In the genomic region with DNA sequence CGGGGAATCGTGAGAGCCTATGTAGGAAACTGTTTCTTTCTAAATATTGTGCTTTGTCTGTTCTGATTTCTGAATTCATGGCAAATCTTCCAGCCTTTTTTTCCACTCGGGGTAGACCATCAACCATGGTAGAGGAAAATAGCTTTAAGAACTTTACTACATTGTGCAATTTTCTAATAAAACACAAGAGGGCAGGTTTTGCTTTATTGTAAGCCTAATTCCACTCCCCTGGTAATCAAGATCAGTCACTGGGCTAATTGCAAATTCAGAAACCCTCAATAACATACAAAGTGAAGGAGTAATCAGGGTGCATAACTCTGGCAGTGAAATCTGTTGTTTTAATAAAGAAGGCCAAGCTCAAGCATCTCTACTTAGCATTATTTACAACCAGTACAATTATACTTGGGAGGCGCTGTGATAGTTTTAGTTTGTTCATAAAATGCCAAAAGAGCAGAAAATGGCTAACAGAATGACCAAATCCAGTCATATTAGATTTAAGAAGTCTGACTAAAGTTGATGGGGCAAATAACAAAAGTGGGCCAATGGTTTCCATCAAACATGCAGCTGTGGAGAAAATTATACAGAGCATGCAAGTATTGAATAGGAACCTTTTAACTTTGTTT, we compare ENCODE assay signal across 9 cellular contexts. TPM values are rescaled to one million over a fixed set of nuclear protein-coding genes. Genes with fewer than 3 reads are reported as not detected.
DNase-seq lines count a peak whose midpoint lies in the region; ATAC-seq and TF ChIP-seq lines count a peak whose summit lies in the region.
"Had no signal": no experiment of that assay in that cellular context is flagged by ENCODE, and none has a peak within 500 bp of the region (broad histone marks: within the 10 kb centered on the region; RNA-seq: fewer than 3 reads in every experiment).

No MANE protein-coding gene starts in this region.

- H3K27ac ChIP-seq in HCT116 (ENCODE audit: low read depth, low read length) = no peak overlapping the region
- no peak overlapping the region for H3K27ac ChIP-seq in foreskin keratinocyte
- H3K27ac ChIP-seq in psoas muscle = no peak overlapping the region

- WGBS in psoas muscle, 3 donors = 47 to 49% (median 48%) methylated on average over 4 of the region's 4 CpGs

- H3K4me1 ChIP-seq in HCT116 (ENCODE audit: control insufficient read depth in 1 of 2, insufficient read depth in 2 of 2, low read length in 2 of 2) (no peaks in the 10 kb centered on the region), foreskin keratinocyte (no peaks in the 10 kb centered on the region), psoas muscle (no peaks in the 10 kb centered on the region)

- peak; percentile 38 to 67 (median 47); a peak in 5 of 6 replicates for TF ChIP-seq CTCF in HCT116 (IDR thresholded peaks at IDR 0.05 in 2 of 3, conservative IDR thresholded peaks at IDR 0.05 in 1 of 3; ENCODE audit: borderline replicate concordance in 1 of 3, insufficient read depth in 1 of 3, low read depth in 2 of 3, low read length in 2 of 3)
- peak; percentile 76 for TF ChIP-seq CTCF in foreskin keratinocyte (conservative IDR thresholded peaks at IDR 0.05)
- peak; percentile 54 for TF ChIP-seq CTCF in psoas muscle (IDR thresholded peaks at IDR 0.05)

- H3K9me2 ChIP-seq in HCT116 (ENCODE audit: insufficient read depth) = no peaks in the 10 kb centered on the region

- no peaks in the 10 kb centered on the region for H3K36me3 Mint-ChIP-seq in T-helper 17 cell (ENCODE audit: low read depth)

- H3K4me3 Mint-ChIP-seq in T-helper 17 cell = no peak overlapping the region
- H3K4me3 Mint-ChIP-seq: stimulated activated naive CD8-positive, alpha-beta T cell treated with anti-CD3 and anti-CD28 coated beads, Interleukin-15, Interleukin-2, amounts not matched to agents 100 ng/mL and 50 ng/mL, for 24 hours had no signal

- no peak overlapping the region for H3K4me3 ChIP-seq in HCT116 (replicated peaks in 1 of 2; ENCODE audit: low read depth in 1 of 2, low read length in 2 of 2)
- no peak overlapping the region for H3K4me3 ChIP-seq in psoas muscle

- H3K79me2 ChIP-seq in HCT116 (ENCODE audit: insufficient read depth, low read length) = no peaks in the 10 kb centered on the region

- ATAC-seq in HCT116 (peak; percentile 79), T-helper 17 cell (peak; percentile 74), foreskin keratinocyte (peak; percentile 78), psoas muscle (peak in 2 of 4 donors; percentile 49 to 80), HG02588 (IDR thresholded peaks at IDR 0.05; ENCODE audit: unreplicated experiment) (no peak)

- peak; percentile 75 for TF ChIP-seq RAD21 in HCT116 (IDR thresholded peaks at IDR 0.05; ENCODE audit: low read depth)

- H2AFZ ChIP-seq in HCT116 (ENCODE audit: low read depth, low read length, poor library complexity, severe bottlenecking) = peak overlapping the region; percentile 57

- H3K27me3 Mint-ChIP-seq in T-helper 17 cell = peaks cover 6% of the 10 kb centered on the region
- H3K27me3 Mint-ChIP-seq: stimulated activated naive CD8-positive, alpha-beta T cell treated with anti-CD3 and anti-CD28 coated beads, Interleukin-15, Interleukin-2, amounts not matched to agents 100 ng/mL and 50 ng/mL, for 24 hours had no signal

- TF ChIP-seq POLR2A in HCT116 (IDR thresholded peaks at IDR 0.05; ENCODE audit: borderline replicate concordance, extremely low read depth, insufficient read depth, insufficient read length) = no peak

- DNase-seq in DMS 273 (lab: John Stamatoyannopoulos, UW; ENCODE audit: unreplicated experiment) (peak; percentile 78), DMS 273 treated with DMSO at 0.1 percent for 48 hours (lab: John Stamatoyannopoulos, UW) (no peak), HCT116 (ENCODE audit: low read depth, low spot score) (peak; percentile 34), NCI-H146 (lab: John Stamatoyannopoulos, UW) (peak; percentile 82), T-helper 17 cell (no peak), foreskin keratinocyte (peak in 1 of 2 donors; percentile 39), psoas muscle (no peak)

- CTCF ChIA-PET in HCT116 (lab: Charles Lee) = interaction anchor here (1.0 to 7.7 kb wide), 6 partner anchors 19 to 194 kb away, joined by 3 to 110 read pairs (median 4); a partner anchor contains a TSS

- H3K9me3 ChIP-seq in HCT116 (ENCODE audit: control insufficient read depth in 1 of 2, insufficient read depth in 1 of 2, low read depth in 1 of 2, low read length in 2 of 2) = no peaks in the 10 kb centered on the region
- no peaks in the 10 kb centered on the region for H3K9me3 ChIP-seq in T-helper 17 cell (ENCODE audit: control insufficient read depth, low read length, poor library complexity, severe bottlenecking)
- H3K9me3 ChIP-seq in psoas muscle = no peaks in the 10 kb centered on the region

- POLR2A ChIA-PET in HCT116 (lab: Charles Lee) = no interaction called here

- BruUV-seq in HCT116 (replicated peaks; lab: Mats Ljungman, UMichigan) = no TSS peak

- peaks cover 21% of the 10 kb centered on the region; the same call in 1 of the 2 replicates for H3K27me3 ChIP-seq in HCT116 (ENCODE audit: insufficient read depth, low read length)
- no peaks in the 10 kb centered on the region for H3K27me3 ChIP-seq in foreskin keratinocyte
- H3K27me3 ChIP-seq in psoas muscle (ENCODE audit: insufficient read depth in 3 of 3, low read length in 2 of 3) = no peaks in the 10 kb centered on the region

- H3K27ac Mint-ChIP-seq in T-helper 17 cell = no peak overlapping the region
- H3K27ac Mint-ChIP-seq: stimulated activated naive CD8-positive, alpha-beta T cell treated with anti-CD3 and anti-CD28 coated beads, Interleukin-15, Interleukin-2, amounts not matched to agents 100 ng/mL and 50 ng/mL, for 24 hours had no signal

- H3K36me3 ChIP-seq in HCT116 (ENCODE audit: control insufficient read depth in 1 of 2, insufficient read depth in 2 of 2, low read length in 2 of 2) = no peaks in the 10 kb centered on the region
- H3K36me3 ChIP-seq in psoas muscle (ENCODE audit: insufficient read depth in 1 of 2, low read depth in 1 of 2) = no peaks in the 10 kb centered on the region

- intact Hi-C loops in HCT116 (cut with micrococcal nuclease) (loop anchor here (1.0 to 10.0 kb wide), 4 partner anchors 112 to 969 kb away; no protein-coding TSS in a partner anchor), psoas muscle (cut with DNase I) (loop anchor here in 1 of 2 donors (1.0 kb wide), 1 partner anchor 181 kb away; no protein-coding TSS in a partner anchor)

- RAD21 ChIA-PET in HCT116 (lab: Charles Lee; ENCODE audit: low non-redundant PET in 1 of 2, low total read pairs in 2 of 2, uncharacterized antibody in 2 of 2, unreplicated experiment in 2 of 2) = interaction anchor here (0.7 to 1.0 kb wide), 2 partner anchors 182 kb away, joined by 5 to 7 read pairs; no protein-coding TSS in a partner anchor

- H3K4me2 ChIP-seq in HCT116 (ENCODE audit: low read length) = no peak overlapping the region

- no peak overlapping the region for H3K9ac ChIP-seq in HCT116 (ENCODE audit: low read length)

- H4K20me1 ChIP-seq in HCT116 (ENCODE audit: insufficient read depth) = no peaks in the 10 kb centered on the region

- H3K4me1 Mint-ChIP-seq in T-helper 17 cell = peaks cover 5% of the 10 kb centered on the region

TF ChIP-seq in HCT116, 20 proteins besides CTCF, POLR2A, EP300 and RAD21:
- TF ChIP-seq JUND (IDR thresholded peaks at IDR 0.05) (no peak), CEBPB (IDR thresholded peaks at IDR 0.05; ENCODE audit: low read depth) (0 out of 2 replicates have a peak, but pooled peaks have one; percentile 16)

RNA-seq across cellular contexts. Expression of a gene that starts 43.8 kb away (rescaled TPM):
- 0.12 TPM for total RNA-seq in HCT116 (2021; ENCODE audit: unreplicated experiment)
- not detected in 2 replicates for polyA plus RNA-seq in HCT116 (2012)
- under 1 TPM; 0.16 to 0.20 TPM for total RNA-seq in T-helper 17 cell
- 0.03 TPM in 1 of 2 replicates, not detected in the other for total RNA-seq in foreskin keratinocyte
- polyA plus RNA-seq in foreskin keratinocyte = 0.01 TPM in 1 of 2 replicates, not detected in the other
- total RNA-seq in psoas muscle = under 1 TPM; 0.22 to 0.64 (median 0.37) TPM
- under 1 TPM; 0.04 to 0.18 (median 0.05) TPM for polyA plus RNA-seq in psoas muscle

Comparison
In these comparisons a context has a peak if more than half of its experiments do, and no peak if none do; other contexts are left out.
1. DNase-seq: peak in DMS 273 (single experiment), HCT116 (single experiment) and NCI-H146 (single experiment); none in DMS 273 treated with DMSO at 0.1 percent for 48 hours (single experiment), T-helper 17 cell (0 of 3) and psoas muscle (0 of 2).
2. Peak in every context shown above with its lines, with median percentiles within 50 percentile points of each other: CTCF ChIP-seq.